ENCODE assay signal across 9 cellular contexts in the genomic region with DNA sequence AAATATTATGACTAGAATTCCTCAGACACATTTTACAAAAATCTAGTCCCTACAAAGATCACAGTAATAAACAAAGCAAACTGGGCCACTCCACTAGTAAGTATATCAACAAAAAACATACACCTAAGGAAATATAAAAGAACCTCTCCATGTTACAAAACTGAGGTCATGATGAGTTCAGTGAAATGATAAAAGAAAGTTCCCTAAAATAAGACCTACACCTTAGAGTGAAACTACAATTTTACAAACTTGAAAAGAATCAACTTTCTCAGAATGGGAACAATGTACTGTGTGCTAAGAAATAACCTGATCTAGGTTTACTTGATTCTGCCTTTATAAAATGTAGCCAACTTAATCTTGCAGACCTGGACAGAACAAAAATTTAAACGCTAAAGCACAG. TPM values are rescaled to one million over a fixed set of nuclear protein-coding genes. Genes with fewer than 3 reads are reported as not detected.
DNase-seq lines count a peak whose midpoint lies in the region; ATAC-seq and TF ChIP-seq lines count a peak whose summit lies in the region.
"Had no signal": no experiment of that assay in that cellular context is flagged by ENCODE, and none has a peak within 500 bp of the region (broad histone marks: within the 10 kb centered on the region; RNA-seq: fewer than 3 reads in every experiment).

No MANE protein-coding gene starts in this region.

- no peak for TF ChIP-seq POLR2A in breast epithelium (IDR thresholded peaks at IDR 0.05)

- H3K4me3 Mint-ChIP-seq in stimulated activated naive CD8-positive, alpha-beta T cell treated with anti-CD3 and anti-CD28 coated beads, Interleukin-15, Interleukin-2, amounts not matched to agents 100 ng/mL and 50 ng/mL, for 24 hours, result peak overlapping the region; percentile 88

- no peak for ATAC-seq in stimulated activated naive CD8-positive, alpha-beta T cell treated with anti-CD3 and anti-CD28 coated beads, Interleukin-15, Interleukin-2, amounts not matched to agents 100 U/mL and 50 U/mL, for 24 hours
- ATAC-seq in GM19395 (IDR thresholded peaks at IDR 0.05; ENCODE audit: unreplicated experiment), result no peak

- H3K9me3 ChIP-seq in breast epithelium, result no peaks in the 10 kb centered on the region
- H3K9me3 ChIP-seq in muscle layer of duodenum (ENCODE audit: control insufficient read depth in 1 of 2, low read length in 2 of 2), result no peaks in the 10 kb centered on the region

- peak overlapping the region; percentile 9 for H3K27ac Mint-ChIP-seq in stimulated activated naive CD8-positive, alpha-beta T cell treated with anti-CD3 and anti-CD28 coated beads, Interleukin-15, Interleukin-2, amounts not matched to agents 100 ng/mL and 50 ng/mL, for 24 hours

- peaks cover 14% of the 10 kb centered on the region for H3K36me3 Mint-ChIP-seq in stimulated activated naive CD8-positive, alpha-beta T cell treated with anti-CD3 and anti-CD28 coated beads, Interleukin-15, Interleukin-2, amounts not matched to agents 100 ng/mL and 50 ng/mL, for 24 hours (ENCODE audit: low read depth)

- H3K27me3 ChIP-seq in breast epithelium (no peaks in the 10 kb centered on the region), muscle layer of duodenum (ENCODE audit: low read depth, low read length) (no peaks in the 10 kb centered on the region)

- peak overlapping the region; percentile 77 to 93 for H3K27ac ChIP-seq in breast epithelium
- peak overlapping the region; percentile 78 for H3K27ac ChIP-seq in muscle layer of duodenum (ENCODE audit: low read length)

- H3K4me1 Mint-ChIP-seq in stimulated activated naive CD8-positive, alpha-beta T cell treated with anti-CD3 and anti-CD28 coated beads, Interleukin-15, Interleukin-2, amounts not matched to agents 100 ng/mL and 50 ng/mL, for 24 hours (ENCODE audit: low read depth), result peaks cover 32% of the 10 kb centered on the region

- intact Hi-C loops in breast epithelium (cut with DNase I; ENCODE audit: low total_unique reads), result no loop called here

- no peak for TF ChIP-seq CTCF in breast epithelium (IDR thresholded peaks at IDR 0.05)

- DNase-seq in stimulated activated naive CD8-positive, alpha-beta T cell treated with anti-CD3 and anti-CD28 coated beads, Interleukin-15, Interleukin-2, amounts not matched to agents 100 U/mL and 50 U/mL, for 24 hours, result no peak
- DNase-seq in breast epithelium (ENCODE audit: low spot score in 2 of 2) (no peak), foreskin melanocyte (no peak), NCI-H1417 (lab: John Stamatoyannopoulos, UW) (no peak)
- no peak for DNase-seq in effector CD8-positive, alpha-beta T cell (lab: John Stamatoyannopoulos, UW)
- DNase-seq: activated naive CD4-positive, alpha-beta T cell treated with anti-CD3 and anti-CD28 coated beads, Interleukin-2, amount 50 U/mL, for 16 hours had no signal

- no peaks in the 10 kb centered on the region for H3K36me3 ChIP-seq in breast epithelium
- no peaks in the 10 kb centered on the region for H3K36me3 ChIP-seq in muscle layer of duodenum (ENCODE audit: control insufficient read depth in 1 of 2, insufficient read depth in 2 of 2, low read length in 2 of 2)

- H3K27me3 Mint-ChIP-seq in stimulated activated naive CD8-positive, alpha-beta T cell treated with anti-CD3 and anti-CD28 coated beads, Interleukin-15, Interleukin-2, amounts not matched to agents 100 ng/mL and 50 ng/mL, for 24 hours, result no peaks in the 10 kb centered on the region

- H3K4me1 ChIP-seq in breast epithelium (no peaks in the 10 kb centered on the region), muscle layer of duodenum (ENCODE audit: control insufficient read depth in 1 of 2, insufficient read depth in 2 of 2, low read length in 2 of 2) (peaks cover 11 to 14% of the 10 kb centered on the region in 2 donors)

- peaks cover 4% of the 10 kb centered on the region for H3K9me3 Mint-ChIP-seq in stimulated activated naive CD8-positive, alpha-beta T cell treated with anti-CD3 and anti-CD28 coated beads, Interleukin-15, Interleukin-2, amounts not matched to agents 100 ng/mL and 50 ng/mL, for 24 hours

- H3K4me3 ChIP-seq in breast epithelium (peak overlapping the region; percentile 86 to 98 (median 89)), muscle layer of duodenum (ENCODE audit: low read depth in 1 of 2, low read length in 2 of 2) (peak overlapping the region in 1 of 2 donors; percentile 60)

RNA-seq across cellular contexts. Expression of gene RALGAPA2, which starts 2.0 kb away (rescaled TPM):
- total RNA-seq in breast epithelium, result 10 to 100 TPM; 34.6 to 74.1 (median 46.0) TPM
